23 cellular contexts compared by ENCODE assay signal in genomic region chr12:95709152-95709551, GRCh38.
A peak's percentile ranks its signal among the peaks of the same experiment; 100 is the strongest.
DNase-seq lines count a peak whose midpoint lies in the region; ATAC-seq, FAIRE-seq and TF ChIP-seq lines count a peak whose summit lies in the region.
"Had no signal": no experiment of that assay in that cellular context is flagged by ENCODE, and none has a peak within 500 bp of the region (broad histone marks: within the 10 kb centered on the region; RNA-seq: fewer than 3 reads in every experiment).

No MANE protein-coding gene starts in this region.

- no peak for TF ChIP-seq CTCF in PC-3 (conservative IDR thresholded peaks at IDR 0.05; ENCODE audit: low read depth, low read length)
- no peak for TF ChIP-seq CTCF in osteocyte (IDR thresholded peaks at IDR 0.05)

- H3K36me3 ChIP-seq in PC-3 (ENCODE audit: low read depth, low read length), result peaks cover 17% of the 10 kb centered on the region; the same call in 1 of the 2 replicates
- H3K36me3 ChIP-seq: BE2C had no signal

- H3F3A ChIP-seq in PC-3 (ENCODE audit: low read length, unreplicated experiment), result no peaks in the 10 kb centered on the region

- H3K79me2 ChIP-seq in PC-3 (ENCODE audit: low read length), result no peaks in the 10 kb centered on the region

- POLR2A ChIA-PET in PC-3 (lab: Charles Lee; ENCODE audit: unreplicated experiment), result no interaction called here

- intact Hi-C loops in PC-3 (cut with micrococcal nuclease), result loop anchor here (10.0 kb wide), 1 partner anchor 104 kb away; no protein-coding TSS in a partner anchor

- ATAC-seq in PC-3, result peak; percentile 27; the same call in 1 of the 2 replicates
- ATAC-seq: HCT116, T-helper 17 cell had no signal

- no peak overlapping the region for H2AFZ ChIP-seq in PC-3 (ENCODE audit: low read length)

- peak overlapping the region; percentile 31 for H3K27ac ChIP-seq in PC-3 (ENCODE audit: low read length)
- H3K27ac ChIP-seq: KMS-11 had no signal

- H4K20me1 ChIP-seq in PC-3 (ENCODE audit: low read length), result no peaks in the 10 kb centered on the region

- no peak overlapping the region for H3K9ac ChIP-seq in PC-3 (ENCODE audit: low read length)
- H3K9ac ChIP-seq: KMS-11 had no signal

- no peak overlapping the region for H3K4me3 Mint-ChIP-seq in osteocyte (ENCODE audit: unreplicated experiment)
- H3K4me3 Mint-ChIP-seq: T-helper 17 cell had no signal

- H3K4me2 ChIP-seq in PC-3 (ENCODE audit: low read length), result no peak overlapping the region
- H3K4me2 ChIP-seq: KMS-11 had no signal

- no peaks in the 10 kb centered on the region for H3K9me2 ChIP-seq in PC-3 (replicated peaks; ENCODE audit: low read length)

- no TSS peak for BruUV-seq in PC-3 (replicated peaks; lab: Mats Ljungman, UMichigan)

- H3K27ac Mint-ChIP-seq in osteocyte (ENCODE audit: unreplicated experiment), result peak overlapping the region; percentile 80
- H3K27ac Mint-ChIP-seq: T-helper 17 cell had no signal

- H3K4me1 Mint-ChIP-seq in osteocyte (ENCODE audit: unreplicated experiment), result peaks cover 57% of the 10 kb centered on the region

- H3K27me3 Mint-ChIP-seq in osteocyte (ENCODE audit: unreplicated experiment), result no peaks in the 10 kb centered on the region

- FAIRE-seq in RCC 7860 (lab: Jason Lieb, UNC), result no peak
- FAIRE-seq: G401.6, GM12892, H1 had no signal

- no peaks in the 10 kb centered on the region for H3K9me3 ChIP-seq in PC-3 (ENCODE audit: low read length)
- H3K9me3 ChIP-seq: BE2C had no signal

- CTCF ChIA-PET in PC-3 (lab: Charles Lee), result no interaction called here

- DNase-seq in NCI-H345 (lab: John Stamatoyannopoulos, UW), result peak; percentile 2
- no peak for DNase-seq in NCI-H345 treated with DMSO at 0.1 percent for 48 hours (lab: John Stamatoyannopoulos, UW; ENCODE audit: unreplicated experiment)
- peak; percentile 6 for DNase-seq in Daoy (ENCODE audit: low read depth)
- DNase-seq in PC-3, result peak; percentile 35
- no peak for DNase-seq in osteocyte (ENCODE audit: extremely low spot score, unreplicated experiment)
- no peak for DNase-seq in RCC 7860 (ENCODE audit: low spot score)
- DNase-seq in NCI-H2227 treated with DMSO at 0.1 percent for 48 hours (lab: John Stamatoyannopoulos, UW), result no peak
- DNase-seq: BE2C, IMR-90, MV-4-11, NCI-H1694 treated with DMSO at 0.1 percent for 48 hours, NCI-H2107, NCI-H446 treated with DMSO at 0.1 percent for 48 hours, NCI-H774, OCI-M1, Right ventricle myocardium superior, SW 1271, T-helper 17 cell had no signal

- no peaks in the 10 kb centered on the region for H3K9me3 Mint-ChIP-seq in osteocyte (ENCODE audit: unreplicated experiment)

- H3K4me1 ChIP-seq in PC-3 (ENCODE audit: insufficient read depth, low read length), result peaks cover 12% of the 10 kb centered on the region; the same call in 1 of the 2 replicates

- peaks cover 65% of the 10 kb centered on the region for H3K36me3 Mint-ChIP-seq in osteocyte (ENCODE audit: unreplicated experiment)

- no peaks in the 10 kb centered on the region for H3K27me3 ChIP-seq in PC-3 (ENCODE audit: low read length)
- H3K27me3 ChIP-seq: BE2C had no signal

- H3K4me3 ChIP-seq in PC-3 (ENCODE audit: low read length), result no peak overlapping the region

Comparison
In these comparisons a context has a peak if more than half of its experiments do, and no peak if none do; other contexts are left out.
1. DNase-seq: peak in NCI-H345 (single experiment), Daoy (single experiment) and PC-3 (single experiment); none in NCI-H345 treated with DMSO at 0.1 percent for 48 hours (single experiment), osteocyte (single experiment), RCC 7860 (single experiment) and NCI-H2227 treated with DMSO at 0.1 percent for 48 hours (single experiment).